Comparison of ENCODE assay signal across 29 cellular contexts in genomic region chr10:87667503-87667902, GRCh38. TPM values are rescaled to one million over a fixed set of nuclear protein-coding genes. Genes with fewer than 3 reads are reported as not detected.
"Had no signal": no experiment of that assay in that cellular context is flagged by ENCODE, and none has a peak within 500 bp of the region (broad histone marks: within the 10 kb centered on the region; RNA-seq: fewer than 3 reads in every experiment).

No MANE protein-coding gene starts in this region.

- H3K9me3 ChIP-seq: ascending aorta, breast epithelium, esophagus squamous epithelium, gastroesophageal sphincter had no signal

- H3K27me3 ChIP-seq: ascending aorta, breast epithelium, cardiac muscle cell, esophagus squamous epithelium had no signal

- H3K36me3 ChIP-seq: breast epithelium, cardiac muscle cell, esophagus squamous epithelium had no signal

- ATAC-seq: activated CD4-positive, alpha-beta T cell treated with anti-CD3 and anti-CD28 coated beads for 36 hours; activated naive CD4-positive, alpha-beta T cell treated with anti-CD3 and anti-CD28 coated beads, Interleukin-2, amount 50 U/mL, for 72 hours; activated T-cell treated with anti-CD3 and anti-CD28 coated beads, Interleukin-2, amount 50 U/mL, for 72 hours; effector memory CD8-positive, alpha-beta T cell; gastroesophageal sphincter had no signal

- H3K27ac ChIP-seq: ascending aorta, breast epithelium, cardiac muscle cell, epithelial cell of prostate, esophagus squamous epithelium, gastroesophageal sphincter had no signal

- H3K4me3 ChIP-seq: ascending aorta, breast epithelium, cardiac muscle cell, esophagus squamous epithelium, gastroesophageal sphincter had no signal

- DNase-seq: activated CD4-positive, alpha-beta memory T cell treated with anti-CD3 and anti-CD28 coated beads for 36 hours; activated CD4-positive, alpha-beta T cell treated with anti-CD3 and anti-CD28 coated beads for 36 hours; activated CD4-positive, alpha-beta T cell treated with anti-CD3 and anti-CD28 coated beads, Interleukin-2, amount 10 ng/mL, durations not matched to agents 24 days and 14 days; activated CD4-positive, CD25-positive, alpha-beta regulatory T cell; activated CD4-positive, CD25-positive, alpha-beta regulatory T cell treated with anti-CD3 and anti-CD28 coated beads, Interleukin-2, amount 50 U/mL, for 72 hours; activated CD8-positive, alpha-beta memory T cell treated with anti-CD3 and anti-CD28 coated beads, Interleukin-2, amount 50 U/mL, for 48 hours; activated gamma-delta T cell; activated naive CD4-positive, alpha-beta T cell; activated naive CD4-positive, alpha-beta T cell treated with anti-CD3 and anti-CD28 coated beads, Interleukin-2, amount 10 ng/mL, durations not matched to agents 7 days and 5 days; activated naive CD8-positive, alpha-beta T cell treated with anti-CD3 and anti-CD28 coated beads, Interleukin-2, amount 10 ng/mL, durations not matched to agents 7 days and 5 days; activated T-cell treated with anti-CD3 and anti-CD28 coated beads for 4 hours; activated T-cell treated with anti-CD3 and anti-CD28 coated beads, Interleukin-2, amount 50 U/mL, for 24 hours; activated T-cell treated with anti-CD3 and anti-CD28 coated beads, Interleukin-2, amount 50 U/mL, for 72 hours; central memory CD4-positive, alpha-beta T cell; cerebellar nuclear complex; cortex of kidney; dermis blood vessel endothelial cell; effector CD4-positive, alpha-beta T cell; effector memory CD8-positive, alpha-beta T cell; esophagus squamous epithelium; foreskin melanocyte; head of caudate nucleus; T-helper 2 cell had no signal

- H3K4me1 ChIP-seq: ascending aorta, breast epithelium, esophagus squamous epithelium had no signal

RNA-seq across cellular contexts. Expression of gene PAPSS2, which starts 7.8 kb away (rescaled TPM):
- total RNA-seq: activated CD4-positive, alpha-beta T cell treated with anti-CD3 and anti-CD28 coated beads, Interleukin-2, amount 10 ng/mL, durations not matched to agents 24 days and 14 days had no signal
